ENCODE assay signal across 1 cellular context in the genomic region with DNA sequence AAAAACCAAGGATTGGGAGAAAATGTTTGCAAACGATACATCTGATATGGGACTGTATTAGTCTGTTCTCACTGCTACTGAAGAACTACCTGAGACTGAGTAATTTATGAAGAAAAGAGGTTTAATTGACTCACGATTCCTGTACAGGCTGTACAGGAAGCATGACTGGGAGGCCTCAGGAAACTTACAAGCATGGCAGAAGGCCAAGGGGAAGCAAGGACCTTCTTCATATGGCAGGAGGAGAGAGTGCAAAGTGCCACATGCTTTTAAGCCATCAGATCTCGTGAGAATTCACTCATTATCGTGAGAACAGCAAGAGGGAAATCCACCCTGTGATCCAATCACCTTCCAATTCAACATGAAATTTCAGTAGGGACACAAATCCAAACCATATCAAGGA.
TF ChIP-seq lines count a peak whose summit lies in the region.

No MANE protein-coding gene starts in this region.

TF ChIP-seq in K562, 482 proteins besides CTCF, POLR2A, EP300 and RAD21:
- TF ChIP-seq CTBP1 (IDR thresholded peaks at IDR 0.05; ENCODE audit: borderline replicate concordance): no peak
- TF ChIP-seq NR3C1 (CRISPR knock-in tag; IDR thresholded peaks at IDR 0.05): no peak
- peak; percentile 63 for TF ChIP-seq CHD2 (IDR thresholded peaks at IDR 0.05; ENCODE audit: low read depth, low read length)
- no peak for TF ChIP-seq ZNF764 (CRISPR knock-in tag; IDR thresholded peaks at IDR 0.05; ENCODE audit: low read depth)
- TF ChIP-seq, protein P1, sequence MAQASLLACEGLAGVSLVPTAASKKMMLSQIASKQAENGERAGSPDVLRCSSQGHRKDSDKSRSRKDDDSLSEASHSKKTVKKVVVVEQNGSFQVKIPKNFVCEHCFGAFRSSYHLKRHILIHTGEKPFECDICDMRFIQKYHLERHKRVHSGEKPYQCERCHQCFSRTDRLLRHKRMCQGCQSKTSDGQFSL (CRISPR knock-in tag; IDR thresholded peaks at IDR 0.05): no peak
- TF ChIP-seq, protein P1 (tag; IDR thresholded peaks at IDR 0.05): no peak
- peak; percentile 20; the same call in 1 of the 2 replicates for TF ChIP-seq NFIC (IDR thresholded peaks at IDR 0.05)
- no peak for TF ChIP-seq ZKSCAN3 (CRISPR knock-in tag; IDR thresholded peaks at IDR 0.05)
